7 cellular contexts compared by ENCODE assay signal in the genomic region with DNA sequence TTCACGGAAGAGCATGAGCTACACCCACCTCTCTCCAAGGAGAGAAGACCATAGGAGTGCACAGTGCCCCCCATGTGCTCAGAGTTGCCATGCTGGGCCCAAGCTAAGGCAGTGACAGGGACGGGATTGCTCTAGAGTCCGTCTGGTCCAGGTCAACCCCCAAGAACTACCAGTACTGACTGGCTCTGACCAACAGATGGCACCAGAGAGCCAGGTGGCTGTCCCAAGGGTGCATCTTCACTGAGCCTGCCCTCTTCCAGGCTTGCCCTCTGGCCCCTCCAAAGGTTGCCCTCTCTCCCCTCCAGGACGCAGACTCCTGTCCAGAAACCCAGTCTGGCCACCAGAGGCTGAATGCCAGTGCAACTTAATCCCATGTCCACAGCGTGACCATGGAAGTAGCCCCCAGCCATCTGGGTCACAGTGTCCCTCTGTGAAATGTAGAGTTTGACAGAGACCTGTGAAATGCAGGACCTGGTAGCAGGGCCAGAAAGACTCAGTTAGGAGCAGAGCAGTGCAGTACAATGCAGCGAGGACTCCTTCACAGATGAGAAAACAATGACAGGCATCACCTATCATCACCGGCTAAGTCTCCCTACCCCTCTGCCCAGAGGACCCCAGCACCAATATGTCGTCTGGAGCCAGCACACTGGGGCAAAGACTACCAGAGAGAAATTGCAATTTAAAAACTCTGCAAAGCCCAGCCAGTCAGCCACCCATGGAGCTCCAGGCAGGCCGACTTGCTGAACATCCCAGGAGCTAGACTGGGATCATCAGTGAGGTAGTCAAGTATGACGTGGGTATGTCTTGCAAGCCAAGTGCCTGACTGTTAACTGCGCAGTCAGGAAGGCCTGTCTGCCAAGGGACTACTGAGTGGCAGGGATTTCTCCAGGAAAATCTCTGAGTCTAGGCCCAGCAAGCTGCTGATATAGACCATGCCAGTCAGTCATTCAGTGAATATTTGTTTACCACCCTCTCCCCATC. TPM values are rescaled to one million over a fixed set of nuclear protein-coding genes. Genes with fewer than 3 reads are reported as not detected.
DNase-seq lines count a peak whose midpoint lies in the region; ATAC-seq, FAIRE-seq and TF ChIP-seq lines count a peak whose summit lies in the region.

No MANE protein-coding gene starts in this region.

- H3K4me3 Mint-ChIP-seq in activated CD4-positive, alpha-beta memory T cell treated with anti-CD3 and anti-CD28 coated beads, Interleukin-2, amount 10 ng/mL, durations not matched to agents 7 days and 5 days, result no peak overlapping the region
- no peak overlapping the region for H3K4me3 Mint-ChIP-seq in mesothelial cell of epicardium

- no peak overlapping the region for H3K4me3 ChIP-seq in effector memory CD4-positive, alpha-beta T cell (ENCODE audit: insufficient read depth, low read depth, low read length, poor library complexity, severe bottlenecking)

- H3K27ac ChIP-seq in effector memory CD4-positive, alpha-beta T cell (ENCODE audit: insufficient read depth, low read length, poor library complexity, severe bottlenecking), result no peak overlapping the region

- TF ChIP-seq CTCF in mesothelial cell of epicardium (IDR thresholded peaks at IDR 0.05; ENCODE audit: unreplicated experiment), result peak; percentile 82

- H3K4me1 ChIP-seq in effector memory CD4-positive, alpha-beta T cell (ENCODE audit: control insufficient read depth, insufficient read depth, low read length, poor library complexity, severe bottlenecking), result peaks cover 4% of the 10 kb centered on the region

- CTCF ChIA-PET in activated CD4-positive, alpha-beta memory T cell treated with anti-CD3 and anti-CD28 coated beads, Interleukin-2, amount 10 ng/mL, durations not matched to agents 7 days and 5 days (lab: Charles Lee), result interaction anchor here (0.7 to 5.9 kb wide), 22 partner anchors 10 to 403 kb away, joined by 3 to 41 read pairs (median 4); no protein-coding TSS in a partner anchor

- no peaks in the 10 kb centered on the region for H3K9me3 ChIP-seq in effector memory CD4-positive, alpha-beta T cell (ENCODE audit: control insufficient read depth, low read length)

- no peaks in the 10 kb centered on the region for H3K27me3 ChIP-seq in effector memory CD4-positive, alpha-beta T cell (replicated peaks; ENCODE audit: control insufficient read depth, insufficient read depth, low read length, poor library complexity, severe bottlenecking)

- H3K36me3 ChIP-seq in effector memory CD4-positive, alpha-beta T cell (ENCODE audit: control insufficient read depth, insufficient read depth, low read length), result no peaks in the 10 kb centered on the region

- no peak overlapping the region for H3K27ac Mint-ChIP-seq in activated CD4-positive, alpha-beta memory T cell treated with anti-CD3 and anti-CD28 coated beads, Interleukin-2, amount 10 ng/mL, durations not matched to agents 7 days and 5 days
- no peak overlapping the region for H3K27ac Mint-ChIP-seq in mesothelial cell of epicardium

- H3K9me3 Mint-ChIP-seq in activated CD4-positive, alpha-beta memory T cell treated with anti-CD3 and anti-CD28 coated beads, Interleukin-2, amount 10 ng/mL, durations not matched to agents 7 days and 5 days, result no peaks in the 10 kb centered on the region
- no peaks in the 10 kb centered on the region for H3K9me3 Mint-ChIP-seq in mesothelial cell of epicardium

- peak; percentile 78 for ATAC-seq in HG02852 (IDR thresholded peaks at IDR 0.05; ENCODE audit: unreplicated experiment)

- no peaks in the 10 kb centered on the region for H3K4me1 Mint-ChIP-seq in activated CD4-positive, alpha-beta memory T cell treated with anti-CD3 and anti-CD28 coated beads, Interleukin-2, amount 10 ng/mL, durations not matched to agents 7 days and 5 days
- peaks cover 4% of the 10 kb centered on the region for H3K4me1 Mint-ChIP-seq in mesothelial cell of epicardium

- H3K36me3 Mint-ChIP-seq in activated CD4-positive, alpha-beta memory T cell treated with anti-CD3 and anti-CD28 coated beads, Interleukin-2, amount 10 ng/mL, durations not matched to agents 7 days and 5 days (ENCODE audit: low read depth), result no peaks in the 10 kb centered on the region
- H3K36me3 Mint-ChIP-seq in mesothelial cell of epicardium, result no peaks in the 10 kb centered on the region

- DNase-seq in GM12891 (ENCODE audit: insufficient read length, low spot score) (peak; percentile 56), NCI-H345 treated with DMSO at 0.1 percent for 48 hours (lab: John Stamatoyannopoulos, UW; ENCODE audit: unreplicated experiment) (peak; percentile 15), mesothelial cell of epicardium (ENCODE audit: low spot score in 2 of 2, unreplicated experiment in 2 of 2) (peak; percentile 46 to 76)
- DNase-seq in activated CD4-positive, alpha-beta memory T cell treated with anti-CD3 and anti-CD28 coated beads, Interleukin-2, amount 10 ng/mL, durations not matched to agents 7 days and 5 days, result peak; percentile 79
- DNase-seq in effector memory CD4-positive, alpha-beta T cell, result peak; percentile 57 to 67 (median 60)
- DNase-seq in stimulated activated CD8-positive, alpha-beta memory T cell treated with anti-CD3 and anti-CD28 coated beads, Interleukin-4, amount 100 ng/mL, for 4 hours (ENCODE audit: low read depth in 2 of 2, low spot score in 1 of 2), result peak; percentile 45 to 49

- POLR2A ChIA-PET in activated CD4-positive, alpha-beta memory T cell treated with anti-CD3 and anti-CD28 coated beads, Interleukin-2, amount 10 ng/mL, durations not matched to agents 7 days and 5 days (lab: Charles Lee), result interaction anchor here (0.7 to 1.3 kb wide), 3 partner anchors 8 to 103 kb away, joined by 3 to 5 read pairs (median 4); a partner anchor contains a TSS

- no peak for TF ChIP-seq POLR2A in GM12891 (IDR thresholded peaks at IDR 0.05; ENCODE audit: low read depth, low read length)

- peaks cover 6% of the 10 kb centered on the region for H3K27me3 Mint-ChIP-seq in activated CD4-positive, alpha-beta memory T cell treated with anti-CD3 and anti-CD28 coated beads, Interleukin-2, amount 10 ng/mL, durations not matched to agents 7 days and 5 days
- H3K27me3 Mint-ChIP-seq in mesothelial cell of epicardium (ENCODE audit: low read depth), result no peaks in the 10 kb centered on the region

- FAIRE-seq in GM12891 (lab: Jason Lieb, UNC), result peak; percentile 90

TF ChIP-seq in GM12891, 5 proteins besides CTCF, POLR2A, EP300 and RAD21:
- no peak for TF ChIP-seq POU2F2 (IDR thresholded peaks at IDR 0.05; ENCODE audit: low read depth, low read length)
- no peak for TF ChIP-seq PAX5 (IDR thresholded peaks at IDR 0.05; ENCODE audit: insufficient read depth, low read length, severe bottlenecking)
- TF ChIP-seq SPI1 (IDR thresholded peaks at IDR 0.05; ENCODE audit: low read depth, low read length), result no peak
- no peak for TF ChIP-seq TAF1 (IDR thresholded peaks at IDR 0.05; ENCODE audit: low read depth, low read length)
- TF ChIP-seq POLR2AphosphoS5 (IDR thresholded peaks at IDR 0.05; ENCODE audit: low read depth, low read length), result no peak

RNA-seq across cellular contexts. Expression of a gene that starts 7.7 kb away (rescaled TPM):
- polyA plus RNA-seq in GM12891 (2012; ENCODE audit: low read depth, missing spikeins), result 424 TPM
- total RNA-seq in activated CD4-positive, alpha-beta memory T cell treated with anti-CD3 and anti-CD28 coated beads, Interleukin-2, amount 10 ng/mL, durations not matched to agents 7 days and 5 days, result 100 to 1,000 TPM; 197 to 205 TPM
- total RNA-seq in mesothelial cell of epicardium, result 342 to 352 TPM (median 344 TPM) in 3 replicates

RNA-seq across cellular contexts. Expression of a gene that starts 41.4 kb away (rescaled TPM):
- 92.3 TPM for polyA plus RNA-seq in GM12891 (2012; ENCODE audit: low read depth, missing spikeins)
- 100 to 1,000 TPM; 146 to 156 TPM for total RNA-seq in activated CD4-positive, alpha-beta memory T cell treated with anti-CD3 and anti-CD28 coated beads, Interleukin-2, amount 10 ng/mL, durations not matched to agents 7 days and 5 days
- total RNA-seq in mesothelial cell of epicardium, result 126 to 137 TPM (median 134 TPM) in 3 replicates

Comparison
In these comparisons a context has a peak if more than half of its experiments do, and no peak if none do; other contexts are left out.
1. DNase-seq: peak in every context shown above with its lines; median percentile 79 in activated CD4-positive, alpha-beta memory T cell treated with anti-CD3 and anti-CD28 coated beads, Interleukin-2, amount 10 ng/mL, durations not matched to agents 7 days and 5 days; 61 in mesothelial cell of epicardium; 60 in effector memory CD4-positive, alpha-beta T cell; 56 in GM12891; 47 in stimulated activated CD8-positive, alpha-beta memory T cell treated with anti-CD3 and anti-CD28 coated beads, Interleukin-4, amount 100 ng/mL, for 4 hours; 15 in NCI-H345 treated with DMSO at 0.1 percent for 48 hours.